ENCODE assay signal across 17 cellular contexts in genomic region chr1:111182052-111182451, GRCh38.
"Had no signal": no experiment of that assay in that cellular context is flagged by ENCODE, and none has a peak within 500 bp of the region (broad histone marks: within the 10 kb centered on the region; RNA-seq: fewer than 3 reads in every experiment).

No MANE protein-coding gene starts in this region.

- H3K4me3 ChIP-seq: coronary artery, heart left ventricle, left ventricle myocardium inferior, right atrium auricular region, skin epidermis, suprapubic skin had no signal

- H3K27me3 Mint-ChIP-seq: stimulated activated naive B cell treated with anti-CD40 and anti-IgM and Interleukin-4, amounts not matched to agents 10 μg/mL and 1 μg/mL and 100 μg/mL, for 72 hours; type B pancreatic cell had no signal

- ATAC-seq: heart left ventricle; stimulated activated naive B cell treated with anti-CD40 and anti-IgM and Interleukin-4, amounts not matched to agents 10 μg/mL and 1 μg/mL and 100 μg/mL, for 72 hours had no signal

- H3K27ac ChIP-seq: coronary artery, heart left ventricle, left ventricle myocardium inferior, neutrophil, right atrium auricular region, skin epidermis, suprapubic skin, VCaP had no signal

- H3K9me3 ChIP-seq: heart left ventricle, left ventricle myocardium inferior, neutrophil, right atrium auricular region, suprapubic skin had no signal

- DNase-seq: activated CD4-positive, alpha-beta T cell treated with anti-CD3 and anti-CD28 coated beads for 4 hours; activated effector memory CD4-positive, alpha-beta T cell treated with Interleukin-2 at 50 U/mL for 16 hours; activated T-cell treated with anti-CD3 and anti-CD28 coated beads for 4 hours; caudate nucleus; effector CD4-positive, alpha-beta T cell; foreskin melanocyte; heart left ventricle; islet precursor cell; left ventricle myocardium inferior; stimulated activated naive B cell treated with anti-CD40 and anti-IgM and Interleukin-4, amounts not matched to agents 10 μg/mL and 1 μg/mL and 100 μg/mL, for 72 hours had no signal

- H3K4me1 ChIP-seq: left ventricle myocardium inferior, right atrium auricular region had no signal

- H3K4me3 Mint-ChIP-seq: stimulated activated naive B cell treated with anti-CD40 and anti-IgM and Interleukin-4, amounts not matched to agents 10 μg/mL and 1 μg/mL and 100 μg/mL, for 72 hours; type B pancreatic cell had no signal

- H3K27ac Mint-ChIP-seq: type B pancreatic cell had no signal

- H3K27me3 ChIP-seq: heart left ventricle, neutrophil, right atrium auricular region, suprapubic skin had no signal

- H3K9me3 Mint-ChIP-seq: stimulated activated naive B cell treated with anti-CD40 and anti-IgM and Interleukin-4, amounts not matched to agents 10 μg/mL and 1 μg/mL and 100 μg/mL, for 72 hours; type B pancreatic cell had no signal
